In genomic region chr4:152678841-152679240, GRCh38 we compare ENCODE assay signal across 9 cellular contexts. TPM values are rescaled to one million over a fixed set of nuclear protein-coding genes. Genes with fewer than 3 reads are reported as not detected.
DNase-seq lines count a peak whose midpoint lies in the region; ATAC-seq, FAIRE-seq and TF ChIP-seq lines count a peak whose summit lies in the region.
"Had no signal": no experiment of that assay in that cellular context is flagged by ENCODE, and none has a peak within 500 bp of the region (broad histone marks: within the 10 kb centered on the region; RNA-seq: fewer than 3 reads in every experiment).

No MANE protein-coding gene starts in this region.

- no peaks in the 10 kb centered on the region for H3K9me3 Mint-ChIP-seq in CD14-positive monocyte

- peak; percentile 87 for FAIRE-seq in GM19239 (lab: Jason Lieb, UNC)

- DNase-seq in CD14-positive monocyte (ENCODE audit: low spot score), result no peak
- no peak for DNase-seq in GM19239 (ENCODE audit: insufficient read length, low spot score)
- no peak for DNase-seq in cerebellum (ENCODE audit: low spot score)
- DNase-seq in HEK293T (ENCODE audit: extremely low spot score), result no peak
- no peak for DNase-seq in left lung
- no peak for DNase-seq in BE2C

- intact Hi-C loops in CD14-positive monocyte (cut with micrococcal nuclease) (loop anchor here (5.0 kb wide), 1 partner anchor 37 kb away; no protein-coding TSS in a partner anchor), left lung (cut with DNase I) (no loop called here)

- peaks cover 26 to 34% of the 10 kb centered on the region in 2 donors for H3K36me3 Mint-ChIP-seq in CD14-positive monocyte

- H3K9me3 ChIP-seq in iPS-20b (ENCODE audit: insufficient read depth, low read depth, low read length), result no peaks in the 10 kb centered on the region
- H3K9me3 ChIP-seq in left lung, result no peaks in the 10 kb centered on the region
- no peaks in the 10 kb centered on the region for H3K9me3 ChIP-seq in BE2C

- H3K27me3 ChIP-seq in iPS-20b (ENCODE audit: insufficient read depth, low read length) (peaks cover 40% of the 10 kb centered on the region), left lung (no peaks in the 10 kb centered on the region), BE2C (no peaks in the 10 kb centered on the region)

- H3K36me3 ChIP-seq in iPS-20b (ENCODE audit: insufficient read depth, low read depth, low read length) (no peaks in the 10 kb centered on the region), left lung (peaks cover 0 to 4% of the 10 kb centered on the region in 2 donors), BE2C (no peaks in the 10 kb centered on the region)

- peak overlapping the region; percentile 95 to 97 for H3K4me3 Mint-ChIP-seq in CD14-positive monocyte

- H3K27ac Mint-ChIP-seq in CD14-positive monocyte, result peak overlapping the region; percentile 31 to 95 (median 80)

- H3K4me1 ChIP-seq in iPS-20b (ENCODE audit: insufficient read depth, low read length), result peaks cover 24% of the 10 kb centered on the region
- peaks cover 3 to 11% of the 10 kb centered on the region in 2 donors for H3K4me1 ChIP-seq in left lung
- H3K4me1 ChIP-seq in BE2C, result peaks cover 3% of the 10 kb centered on the region; the same call in 1 of the 2 replicates

- TF ChIP-seq CTCF in CD14-positive monocyte (IDR thresholded peaks at IDR 0.05), result no peak
- no peak for TF ChIP-seq CTCF in VCaP (conservative IDR thresholded peaks at IDR 0.05)
- no peak for TF ChIP-seq CTCF in left lung (IDR thresholded peaks at IDR 0.05)
- no peak for TF ChIP-seq CTCF in BE2C (IDR thresholded peaks at IDR 0.05; ENCODE audit: low read depth, low read length)

- H3K4me3 ChIP-seq in iPS-20b (ENCODE audit: low read length) (peak overlapping the region; percentile 75), left lung (peak overlapping the region in 1 of 2 donors; percentile 53), BE2C (ENCODE audit: low read depth, low read length) (no peak overlapping the region; the same call in 1 of the 2 replicates)

- H3K27ac ChIP-seq in VCaP, result peak overlapping the region; percentile 75
- no peak overlapping the region for H3K27ac ChIP-seq in iPS-20b (ENCODE audit: low read length)
- H3K27ac ChIP-seq in left lung, result peak overlapping the region in 1 of 2 donors; percentile 87

- peaks cover 0 to 2% (median 0%) of the 10 kb centered on the region in 3 donors for H3K27me3 Mint-ChIP-seq in CD14-positive monocyte (ENCODE audit: low read depth in 3 of 3)

- ATAC-seq in left lung, result no peak
- ATAC-seq: Panc1 had no signal

- H3K4me1 Mint-ChIP-seq in CD14-positive monocyte, result peaks cover 62% of the 10 kb centered on the region

- POLR2A ChIA-PET in HEK293T (lab: Yijun Ruan, JAX), result no interaction called here

- CTCF ChIA-PET in HEK293T (lab: Yijun Ruan, JAX), result interaction anchor here (0.6 to 1.8 kb wide), 2 partner anchors 15 to 177 kb away, joined by 4 to 6 read pairs; no protein-coding TSS in a partner anchor

- H3K9ac ChIP-seq in iPS-20b (ENCODE audit: low read depth, low read length), result no peak overlapping the region; the same call in 1 of the 2 replicates

TF ChIP-seq in HEK293T, 16 proteins besides CTCF, POLR2A, EP300 and RAD21:
- no peak for TF ChIP-seq ARNT (IDR thresholded peaks at IDR 0.05)
- no peak for TF ChIP-seq HDGF (IDR thresholded peaks at IDR 0.05; ENCODE audit: borderline replicate concordance)
- TF ChIP-seq SP1 (IDR thresholded peaks at IDR 0.05), result no peak
- no peak for TF ChIP-seq L3MBTL2 (conservative IDR thresholded peaks at IDR 0.05)
- no peak for TF ChIP-seq FOXM1 (IDR thresholded peaks at IDR 0.05; ENCODE audit: borderline replicate concordance)
- TF ChIP-seq FOXA1 (IDR thresholded peaks at IDR 0.05), result no peak
TF ChIP-seq in HEK293T: peak in this region for 0.

RNA-seq across cellular contexts. Expression of gene TMEM154, which starts 1.0 kb away (rescaled TPM):
- polyA plus RNA-seq in CD14-positive monocyte, result 100 to 1,000 TPM; 117 to 157 TPM
- 1.5 TPM for total RNA-seq in cerebellum
- 10 to 100 TPM in 1 of 2 donors, 1 to 10 TPM in 1; 6.7 to 21.9 TPM for total RNA-seq in left lung
- polyA plus RNA-seq in BE2C (2012; ENCODE audit: insufficient read depth, insufficient read length, low read depth), result 0.34 TPM

Comparison
In these comparisons a context has a peak if more than half of its experiments do, and no peak if none do; other contexts are left out.
1. intact Hi-C loops: an anchor here in CD14-positive monocyte (5.0 kb wide); none called in left lung.